In the genomic region with DNA sequence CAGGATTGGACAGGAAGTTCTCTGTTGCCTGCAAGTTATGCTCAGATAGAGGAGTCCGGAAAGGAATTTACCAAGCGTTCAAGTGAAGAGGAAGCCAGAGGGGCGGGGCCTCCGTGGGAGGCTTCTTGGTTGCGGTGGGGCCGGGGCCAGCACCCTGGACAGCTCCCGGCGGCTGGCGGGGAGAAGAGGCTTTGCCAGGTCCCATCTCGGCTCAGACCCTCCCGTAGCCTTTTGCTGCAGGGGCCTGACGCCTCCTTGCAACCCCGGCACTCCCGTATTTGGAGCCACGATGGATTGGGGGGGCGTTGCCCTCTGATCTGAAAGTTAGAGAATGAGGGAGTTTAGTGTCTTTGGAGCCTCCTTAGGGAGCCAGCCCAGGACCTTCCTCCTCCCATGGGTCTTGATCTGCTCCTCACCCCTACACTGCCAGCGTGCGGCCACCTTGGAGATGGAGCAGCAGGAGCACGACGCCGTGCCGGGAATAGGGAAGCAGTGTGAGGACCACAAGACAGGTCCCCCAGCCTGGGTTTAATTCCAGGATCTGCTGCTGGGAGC, we compare ENCODE assay signal across 9 cellular contexts. TPM values are rescaled to one million over a fixed set of nuclear protein-coding genes. Genes with fewer than 3 reads are reported as not detected.
DNase-seq lines count a peak whose midpoint lies in the region; ATAC-seq, FAIRE-seq and TF ChIP-seq lines count a peak whose summit lies in the region.
"Had no signal": no experiment of that assay in that cellular context is flagged by ENCODE, and none has a peak within 500 bp of the region (broad histone marks: within the 10 kb centered on the region; RNA-seq: fewer than 3 reads in every experiment).

No MANE protein-coding gene starts in this region.

- intact Hi-C loops in prostate gland (cut with DNase I) (no loop called here), esophagus muscularis mucosa (cut with DNase I) (no loop called here)

- H3K4me3 ChIP-seq in SJSA1 (no peak overlapping the region), iPS-15b (ENCODE audit: low read depth, low read length) (peak overlapping the region; percentile 18), prostate gland (no peak overlapping the region), esophagus muscularis mucosa (no peak overlapping the region)
- H3K4me3 ChIP-seq: tibial nerve had no signal

- ATAC-seq in HG02938 (IDR thresholded peaks at IDR 0.05; ENCODE audit: unreplicated experiment): peak; percentile 80
- ATAC-seq in activated naive CD8-positive, alpha-beta T cell treated with anti-CD3 and anti-CD28 coated beads, Interleukin-2, amount 10 ng/mL, durations not matched to agents 7 days and 5 days (ENCODE audit: low read depth): peak; percentile 83

- H3K9me3 ChIP-seq in SJSA1 (replicated peaks) (peaks cover 11% of the 10 kb centered on the region), iPS-15b (ENCODE audit: control insufficient read depth, insufficient read depth, low read length) (no peaks in the 10 kb centered on the region), prostate gland (no peaks in the 10 kb centered on the region), esophagus muscularis mucosa (no peaks in the 10 kb centered on the region)

- H3K27ac ChIP-seq in SJSA1 (no peak overlapping the region), prostate gland (no peak overlapping the region), esophagus muscularis mucosa (replicated peaks in 1 of 4) (no peak overlapping the region)
- H3K27ac ChIP-seq: tibial nerve had no signal

- POLR2A ChIA-PET in activated naive CD8-positive, alpha-beta T cell treated with anti-CD3 and anti-CD28 coated beads, Interleukin-2, amount 10 ng/mL, durations not matched to agents 7 days and 5 days (lab: Charles Lee): no interaction called here

- 2% methylated on average over 21 of the region's 22 CpGs for WGBS in prostate gland
- 6% methylated on average over 21 of the region's 22 CpGs for WGBS in esophagus muscularis mucosa

- H3K36me3 Mint-ChIP-seq in activated naive CD8-positive, alpha-beta T cell treated with anti-CD3 and anti-CD28 coated beads, Interleukin-2, amount 10 ng/mL, durations not matched to agents 7 days and 5 days: peaks cover 5% of the 10 kb centered on the region

- no peaks in the 10 kb centered on the region for H3K36me3 ChIP-seq in SJSA1
- H3K36me3 ChIP-seq in iPS-15b (ENCODE audit: control insufficient read depth, insufficient read depth, low read length): no peaks in the 10 kb centered on the region
- no peaks in the 10 kb centered on the region for H3K36me3 ChIP-seq in prostate gland
- H3K36me3 ChIP-seq in esophagus muscularis mucosa: no peaks in the 10 kb centered on the region
- H3K36me3 ChIP-seq: tibial nerve had no signal

- TF ChIP-seq CTCF in prostate gland (IDR thresholded peaks at IDR 0.05) (no peak), esophagus muscularis mucosa (IDR thresholded peaks at IDR 0.05) (no peak)

- no peak overlapping the region for H3K9ac ChIP-seq in iPS-15b (ENCODE audit: low read depth, low read length)

- H3K4me3 Mint-ChIP-seq in activated naive CD8-positive, alpha-beta T cell treated with anti-CD3 and anti-CD28 coated beads, Interleukin-2, amount 10 ng/mL, durations not matched to agents 7 days and 5 days: no peak overlapping the region

- H3K9me3 Mint-ChIP-seq in activated naive CD8-positive, alpha-beta T cell treated with anti-CD3 and anti-CD28 coated beads, Interleukin-2, amount 10 ng/mL, durations not matched to agents 7 days and 5 days: peaks cover 5% of the 10 kb centered on the region

- TF ChIP-seq EP300 in esophagus muscularis mucosa (IDR thresholded peaks at IDR 0.05): no peak

- H3K27me3 Mint-ChIP-seq in activated naive CD8-positive, alpha-beta T cell treated with anti-CD3 and anti-CD28 coated beads, Interleukin-2, amount 10 ng/mL, durations not matched to agents 7 days and 5 days: peaks cover 62% of the 10 kb centered on the region

- no peak for FAIRE-seq in GM12891 (lab: Jason Lieb, UNC)

- 0 out of 2 replicates have a peak, but pooled peaks cover 3% of the 10 kb centered on the region for H3K4me1 ChIP-seq in SJSA1 (replicated peaks)
- peaks cover 2% of the 10 kb centered on the region for H3K4me1 ChIP-seq in iPS-15b (ENCODE audit: control insufficient read depth, insufficient read depth, low read length)
- H3K4me1 ChIP-seq in prostate gland (replicated peaks): no peaks in the 10 kb centered on the region
- peaks cover 5 to 39% (median 31%) of the 10 kb centered on the region in 4 donors for H3K4me1 ChIP-seq in esophagus muscularis mucosa

- DNase-seq in GM12891 (ENCODE audit: insufficient read length, low spot score): peak; percentile 83
- DNase-seq in SJSA1 (ENCODE audit: low read depth in 1 of 2, low spot score in 2 of 2): peak; percentile 57 to 76
- peak; percentile 93 for DNase-seq in activated naive CD8-positive, alpha-beta T cell treated with anti-CD3 and anti-CD28 coated beads, Interleukin-2, amount 10 ng/mL, durations not matched to agents 7 days and 5 days
- DNase-seq in stimulated activated CD4-positive, alpha-beta T cell treated with anti-CD3 and anti-CD28 coated beads, Interleukin-15, amount 100 ng/mL, for 24 hours: peak; percentile 79
- no peak for DNase-seq in prostate gland (ENCODE audit: low spot score)
- DNase-seq in esophagus muscularis mucosa (ENCODE audit: extremely low spot score): no peak

- H3K4me1 Mint-ChIP-seq in activated naive CD8-positive, alpha-beta T cell treated with anti-CD3 and anti-CD28 coated beads, Interleukin-2, amount 10 ng/mL, durations not matched to agents 7 days and 5 days: peaks cover 2% of the 10 kb centered on the region

- no peak for TF ChIP-seq POLR2A in GM12891 (IDR thresholded peaks at IDR 0.05; ENCODE audit: low read depth, low read length)
- no peak for TF ChIP-seq POLR2A in prostate gland (IDR thresholded peaks at IDR 0.05)
- no peak for TF ChIP-seq POLR2A in esophagus muscularis mucosa (IDR thresholded peaks at IDR 0.05; ENCODE audit: low read depth)

- no peak overlapping the region for H3K27ac Mint-ChIP-seq in activated naive CD8-positive, alpha-beta T cell treated with anti-CD3 and anti-CD28 coated beads, Interleukin-2, amount 10 ng/mL, durations not matched to agents 7 days and 5 days

- H3K27me3 ChIP-seq in SJSA1 (replicated peaks): peaks cover 38% of the 10 kb centered on the region
- H3K27me3 ChIP-seq in iPS-15b (ENCODE audit: control insufficient read depth, insufficient read depth, low read length): peaks cover 94% of the 10 kb centered on the region
- peaks cover 32% of the 10 kb centered on the region for H3K27me3 ChIP-seq in prostate gland (replicated peaks; ENCODE audit: insufficient read depth)
- peaks cover 0 to 95% (median 43%) of the 10 kb centered on the region in 4 donors for H3K27me3 ChIP-seq in esophagus muscularis mucosa

TF ChIP-seq in GM12891, 5 proteins besides CTCF, POLR2A, EP300 and RAD21:
- TF ChIP-seq SPI1 (IDR thresholded peaks at IDR 0.05; ENCODE audit: low read depth, low read length) (no peak), TAF1 (IDR thresholded peaks at IDR 0.05; ENCODE audit: low read depth, low read length) (no peak), POLR2AphosphoS5 (IDR thresholded peaks at IDR 0.05; ENCODE audit: low read depth, low read length) (no peak), PAX5 (IDR thresholded peaks at IDR 0.05; ENCODE audit: insufficient read depth, low read length, severe bottlenecking) (no peak), POU2F2 (IDR thresholded peaks at IDR 0.05; ENCODE audit: low read depth, low read length) (no peak)

RNA-seq across cellular contexts. Expression of gene SLC18A3, which starts 3.1 kb away (rescaled TPM):
- polyA plus RNA-seq in GM12891 (2012; ENCODE audit: low read depth, missing spikeins): not detected
- total RNA-seq in SJSA1 (2014; rRNA removed; shearing (Covaris generic)): not detected in 2 replicates
- not detected for total RNA-seq in activated naive CD8-positive, alpha-beta T cell treated with anti-CD3 and anti-CD28 coated beads, Interleukin-2, amount 10 ng/mL, durations not matched to agents 7 days and 5 days
- not detected for total RNA-seq in prostate gland
- 1 to 10 TPM in 2 of 4 donors, under 1 TPM in 2; 0.42 to 1.7 (median 0.81) TPM for total RNA-seq in esophagus muscularis mucosa
- total RNA-seq: tibial nerve had no signal

RNA-seq across cellular contexts. Expression of gene CHAT, which starts 6.8 kb away (rescaled TPM):
- not detected for polyA plus RNA-seq in GM12891 (2012; ENCODE audit: low read depth, missing spikeins)
- not detected in 2 replicates for total RNA-seq in SJSA1 (2014; rRNA removed; shearing (Covaris generic))
- not detected for total RNA-seq in activated naive CD8-positive, alpha-beta T cell treated with anti-CD3 and anti-CD28 coated beads, Interleukin-2, amount 10 ng/mL, durations not matched to agents 7 days and 5 days
- total RNA-seq in prostate gland (under 1 TPM in 1 of 2 donors, not detected in 1; 0.40 TPM), esophagus muscularis mucosa (under 1 TPM in 1 of 4 donors, not detected in 3; 0.17 TPM)
- total RNA-seq: tibial nerve had no signal

Comparison
In these comparisons a context has a peak if more than half of its experiments do, and no peak if none do; other contexts are left out.
1. DNase-seq: peak in GM12891 (single experiment), SJSA1 (2 of 2), activated naive CD8-positive, alpha-beta T cell treated with anti-CD3 and anti-CD28 coated beads, Interleukin-2, amount 10 ng/mL, durations not matched to agents 7 days and 5 days (single experiment) and stimulated activated CD4-positive, alpha-beta T cell treated with anti-CD3 and anti-CD28 coated beads, Interleukin-15, amount 100 ng/mL, for 24 hours (single experiment); none in prostate gland (single experiment) and esophagus muscularis mucosa (single experiment).